In the genomic region with DNA sequence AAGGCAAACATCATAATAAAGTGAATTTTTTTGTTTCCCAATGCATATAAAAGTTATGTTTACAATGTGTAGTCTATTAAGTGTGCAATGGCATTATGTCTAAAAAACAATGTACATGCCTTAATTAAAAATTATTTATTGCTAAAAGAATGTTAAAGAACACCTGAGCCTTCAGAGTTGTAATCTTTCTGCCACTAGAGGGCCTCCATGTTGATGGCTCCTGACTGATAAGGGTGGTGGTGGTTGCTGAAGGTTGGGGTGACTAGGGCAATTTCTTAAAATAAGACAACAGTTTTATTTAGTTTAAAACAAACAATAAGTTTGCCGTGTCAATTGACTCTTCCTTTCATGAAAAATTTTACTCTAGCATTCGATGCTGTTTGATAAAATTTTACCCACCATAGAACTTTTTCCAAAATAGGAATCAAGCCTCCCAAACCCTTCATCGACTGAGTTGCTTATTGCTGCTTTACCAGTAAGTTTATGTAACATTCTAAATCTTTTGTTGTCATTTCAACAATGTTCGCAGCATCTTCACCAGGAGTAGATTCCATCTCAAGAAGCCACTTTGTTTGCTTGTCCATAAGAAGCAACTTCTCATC, we compare ENCODE assay signal across 9 cellular contexts. TPM values are rescaled to one million over a fixed set of nuclear protein-coding genes. Genes with fewer than 3 reads are reported as not detected.
DNase-seq lines count a peak whose midpoint lies in the region; ATAC-seq, FAIRE-seq and TF ChIP-seq lines count a peak whose summit lies in the region.
"Had no signal": no experiment of that assay in that cellular context is flagged by ENCODE, and none has a peak within 500 bp of the region (broad histone marks: within the 10 kb centered on the region; RNA-seq: fewer than 3 reads in every experiment).

No MANE protein-coding gene starts in this region.

- no peaks in the 10 kb centered on the region for H3K36me3 Mint-ChIP-seq in endothelial cell (ENCODE audit: low read depth, unreplicated experiment)

- no peaks in the 10 kb centered on the region for H3K4me1 ChIP-seq in cardiac muscle cell (ENCODE audit: low read depth)
- H3K4me1 ChIP-seq in Peyer's patch, result no peaks in the 10 kb centered on the region
- peaks cover 0 to 3% of the 10 kb centered on the region in 2 donors for H3K4me1 ChIP-seq in small intestine (ENCODE audit: control insufficient read depth in 2 of 2, insufficient read depth in 1 of 2, low read depth in 1 of 2, low read length in 1 of 2)

- H3K4me3 Mint-ChIP-seq in endothelial cell (ENCODE audit: unreplicated experiment), result no peak overlapping the region
- H3K4me3 Mint-ChIP-seq: stimulated activated naive CD8-positive, alpha-beta T cell treated with anti-CD3 and anti-CD28 coated beads, Interleukin-15, Interleukin-2, amounts not matched to agents 100 ng/mL and 50 ng/mL, for 24 hours had no signal

- FAIRE-seq in small intestine (lab: Jason Lieb, UNC), result no peak

- peaks cover 2% of the 10 kb centered on the region for H3K27me3 Mint-ChIP-seq in endothelial cell (ENCODE audit: unreplicated experiment)
- H3K27me3 Mint-ChIP-seq: stimulated activated naive CD8-positive, alpha-beta T cell treated with anti-CD3 and anti-CD28 coated beads, Interleukin-15, Interleukin-2, amounts not matched to agents 100 ng/mL and 50 ng/mL, for 24 hours had no signal

- H3K27me3 ChIP-seq in cardiac muscle cell (no peaks in the 10 kb centered on the region), Peyer's patch (no peaks in the 10 kb centered on the region), small intestine (ENCODE audit: control insufficient read depth in 2 of 2, insufficient read depth in 2 of 2, low read length in 2 of 2) (no peaks in the 10 kb centered on the region)

- peak; percentile 44 for TF ChIP-seq CTCF in cardiac muscle cell (IDR thresholded peaks at IDR 0.05; ENCODE audit: low read depth, low read length)
- TF ChIP-seq CTCF in Peyer's patch (IDR thresholded peaks at IDR 0.05), result peak; percentile 41 to 79 (median 71)
- TF ChIP-seq CTCF in endothelial cell (IDR thresholded peaks at IDR 0.05; ENCODE audit: unreplicated experiment), result peak; percentile 73

- no peak overlapping the region for H3K27ac Mint-ChIP-seq in endothelial cell (ENCODE audit: unreplicated experiment)
- H3K27ac Mint-ChIP-seq: stimulated activated naive CD8-positive, alpha-beta T cell treated with anti-CD3 and anti-CD28 coated beads, Interleukin-15, Interleukin-2, amounts not matched to agents 100 ng/mL and 50 ng/mL, for 24 hours had no signal

- no peak for ATAC-seq in left cardiac atrium
- ATAC-seq in GM18858 (IDR thresholded peaks at IDR 0.05; ENCODE audit: unreplicated experiment), result no peak

- intact Hi-C loops in left cardiac atrium (cut with DNase I), result no loop called here

- H3K4me3 ChIP-seq in cardiac muscle cell (no peak overlapping the region), Peyer's patch (no peak overlapping the region), small intestine (ENCODE audit: low read depth in 1 of 2, low read length in 2 of 2) (no peak overlapping the region)

- H3K9me3 ChIP-seq in cardiac muscle cell (ENCODE audit: low read depth) (no peaks in the 10 kb centered on the region), Peyer's patch (no peaks in the 10 kb centered on the region), small intestine (ENCODE audit: control insufficient read depth, low read depth) (no peaks in the 10 kb centered on the region)

- WGBS in small intestine, 3 donors, result 71 to 75% (median 72%) methylated on average over 4 of the region's 4 CpGs

- H3K27ac ChIP-seq in cardiac muscle cell, result no peak overlapping the region
- H3K27ac ChIP-seq in Peyer's patch, result no peak overlapping the region
- no peak overlapping the region for H3K27ac ChIP-seq in small intestine (ENCODE audit: low read depth in 1 of 2, low read length in 1 of 2)

- DNase-seq in cardiac muscle cell (ENCODE audit: low read depth in 1 of 2, low spot score in 1 of 2) (no peak), left cardiac atrium (no peak), Peyer's patch (peak in 1 of 3 donors; percentile 63), endothelial cell (ENCODE audit: low spot score) (peak; percentile 13), small intestine (peak; percentile 51), GF-D8 (lab: John Stamatoyannopoulos, UW) (no peak), NCI-H1092 (lab: John Stamatoyannopoulos, UW) (no peak)

- no peak for TF ChIP-seq POLR2A in Peyer's patch (IDR thresholded peaks at IDR 0.05)

- H3K36me3 ChIP-seq in cardiac muscle cell, result no peaks in the 10 kb centered on the region
- H3K36me3 ChIP-seq in Peyer's patch, result no peaks in the 10 kb centered on the region
- no peaks in the 10 kb centered on the region for H3K36me3 ChIP-seq in small intestine (ENCODE audit: control insufficient read depth in 2 of 2, insufficient read depth in 2 of 2, low read length in 2 of 2)

- H3K9me3 Mint-ChIP-seq in endothelial cell (ENCODE audit: unreplicated experiment), result no peaks in the 10 kb centered on the region
- H3K9me3 Mint-ChIP-seq: stimulated activated naive CD8-positive, alpha-beta T cell treated with anti-CD3 and anti-CD28 coated beads, Interleukin-15, Interleukin-2, amounts not matched to agents 100 ng/mL and 50 ng/mL, for 24 hours had no signal

- H3K4me1 Mint-ChIP-seq in endothelial cell (ENCODE audit: unreplicated experiment), result peaks cover 4% of the 10 kb centered on the region

RNA-seq across cellular contexts. Expression of a gene that starts 32.3 kb away (rescaled TPM):
- total RNA-seq in cardiac muscle cell (23.9 and 36.6 TPM in 2 replicates), left cardiac atrium (10 to 100 TPM; 29.3 to 31.2 TPM), Peyer's patch (10 to 100 TPM; 38.8 to 70.2 (median 52.0) TPM), endothelial cell (ENCODE audit: unreplicated experiment) (27.3 TPM)
- polyA plus RNA-seq in cardiac muscle cell (40.2 and 56.9 TPM in 2 replicates), small intestine (10 to 100 TPM in 1 of 3 donors, 1 to 10 TPM in 2; 6.7 to 12.7 (median 8.9) TPM)

Comparison
In these comparisons a context has a peak if more than half of its experiments do, and no peak if none do; other contexts are left out.
1. DNase-seq: peak in endothelial cell (single experiment) and small intestine (single experiment); none in cardiac muscle cell (0 of 2), left cardiac atrium (single experiment), GF-D8 (single experiment) and NCI-H1092 (single experiment).
2. Peak in every context shown above with its lines, with median percentiles within 50 percentile points of each other: CTCF ChIP-seq.